ENCODE assay signal across 1 cellular context in the genomic region with DNA sequence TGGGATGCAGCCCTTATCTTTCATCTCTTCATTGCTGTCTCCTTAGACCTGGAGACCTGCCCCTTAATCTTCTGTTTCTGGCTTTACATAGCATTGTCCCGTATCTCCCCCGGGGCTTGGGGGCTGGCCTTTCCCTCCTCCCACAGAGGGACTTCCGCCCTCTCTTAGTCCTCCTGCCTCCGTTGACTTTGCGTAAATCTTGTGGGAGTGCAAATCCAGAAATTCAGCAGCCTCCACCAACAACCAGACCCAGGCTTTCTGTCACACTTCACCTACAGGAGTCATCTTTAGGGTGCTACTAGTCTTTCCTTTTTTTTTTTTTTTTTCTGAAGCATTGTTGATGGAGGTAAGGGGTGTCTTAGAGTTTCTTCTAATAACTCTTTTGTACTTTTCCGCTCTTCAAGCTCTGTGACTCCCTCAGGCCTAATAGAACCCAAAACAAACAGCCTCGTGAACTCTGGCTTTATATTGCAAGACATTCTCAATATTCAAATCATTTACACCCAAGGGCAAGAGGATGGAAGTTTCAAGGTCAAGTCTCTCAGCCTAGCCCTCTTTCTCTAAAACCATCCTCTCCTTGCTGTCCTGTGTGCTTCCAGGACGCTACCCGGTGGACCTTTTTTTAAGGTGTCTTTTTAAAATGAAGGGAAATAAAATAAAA.
TF ChIP-seq lines count a peak whose summit lies in the region.

No MANE protein-coding gene starts in this region.

TF ChIP-seq in K562, 482 proteins besides CTCF, POLR2A, EP300 and RAD21 (continued from another document and continues in another):
- TF ChIP-seq ZNF263 (CRISPR knock-in tag; IDR thresholded peaks at IDR 0.05; ENCODE audit: borderline replicate concordance), result peak; percentile 93
- TF ChIP-seq, protein P1, sequence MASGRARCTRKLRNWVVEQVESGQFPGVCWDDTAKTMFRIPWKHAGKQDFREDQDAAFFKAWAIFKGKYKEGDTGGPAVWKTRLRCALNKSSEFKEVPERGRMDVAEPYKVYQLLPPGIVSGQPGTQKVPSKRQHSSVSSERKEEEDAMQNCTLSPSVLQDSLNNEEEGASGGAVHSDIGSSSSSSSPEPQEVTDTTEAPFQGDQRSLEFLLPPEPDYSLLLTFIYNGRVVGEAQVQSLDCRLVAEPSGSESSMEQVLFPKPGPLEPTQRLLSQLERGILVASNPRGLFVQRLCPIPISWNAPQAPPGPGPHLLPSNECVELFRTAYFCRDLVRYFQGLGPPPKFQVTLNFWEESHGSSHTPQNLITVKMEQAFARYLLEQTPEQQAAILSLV (tag; IDR thresholded peaks at IDR 0.05), result no peak
- no peak for TF ChIP-seq SMARCC2 (IDR thresholded peaks at IDR 0.05; ENCODE audit: low read depth)
- TF ChIP-seq TFAM (CRISPR knock-in tag; conservative IDR thresholded peaks at IDR 0.05), result no peak
- TF ChIP-seq ZFP1 (CRISPR knock-in tag; IDR thresholded peaks at IDR 0.05), result no peak
- TF ChIP-seq SUPT5H (IDR thresholded peaks at IDR 0.05), result peak; percentile 45; the same call in 1 of the 2 replicates
- TF ChIP-seq SRSF9 (IDR thresholded peaks at IDR 0.05; ENCODE audit: borderline replicate concordance, low read depth, low read length), result no peak
- no peak for TF ChIP-seq PRMT5 (CRISPR knock-in tag; IDR thresholded peaks at IDR 0.05)
- TF ChIP-seq KLF1 (tag; IDR thresholded peaks at IDR 0.05), result no peak
- no peak for TF ChIP-seq CBFA2T2 (conservative IDR thresholded peaks at IDR 0.05)
- peak; percentile 83 for TF ChIP-seq ETV1 (tag; conservative IDR thresholded peaks at IDR 0.05; ENCODE audit: low read depth)
- no peak for TF ChIP-seq JUN (IDR thresholded peaks at IDR 0.05; ENCODE audit: borderline replicate concordance, low read depth, low read length)
- no peak for TF ChIP-seq JUN (CRISPR knock-in tag; IDR thresholded peaks at IDR 0.05; ENCODE audit: borderline replicate concordance)
- TF ChIP-seq MCM2 (IDR thresholded peaks at IDR 0.05; ENCODE audit: low read depth), result no peak
- TF ChIP-seq ZNF217 (CRISPR knock-in tag; IDR thresholded peaks at IDR 0.05), result no peak
- TF ChIP-seq, protein P2, sequence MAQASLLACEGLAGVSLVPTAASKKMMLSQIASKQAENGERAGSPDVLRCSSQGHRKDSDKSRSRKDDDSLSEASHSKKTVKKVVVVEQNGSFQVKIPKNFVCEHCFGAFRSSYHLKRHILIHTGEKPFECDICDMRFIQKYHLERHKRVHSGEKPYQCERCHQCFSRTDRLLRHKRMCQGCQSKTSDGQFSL (CRISPR knock-in tag; IDR thresholded peaks at IDR 0.05), result no peak
- TF ChIP-seq, protein P2 (tag; IDR thresholded peaks at IDR 0.05), result no peak
- TF ChIP-seq, protein P3, sequence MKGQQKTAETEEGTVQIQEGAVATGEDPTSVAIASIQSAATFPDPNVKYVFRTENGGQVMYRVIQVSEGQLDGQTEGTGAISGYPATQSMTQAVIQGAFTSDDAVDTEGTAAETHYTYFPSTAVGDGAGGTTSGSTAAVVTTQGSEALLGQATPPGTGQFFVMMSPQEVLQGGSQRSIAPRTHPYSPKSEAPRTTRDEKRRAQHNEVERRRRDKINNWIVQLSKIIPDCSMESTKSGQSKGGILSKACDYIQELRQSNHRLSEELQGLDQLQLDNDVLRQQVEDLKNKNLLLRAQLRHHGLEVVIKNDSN (CRISPR knock-in tag; IDR thresholded peaks at IDR 0.05), result no peak
- peak; percentile 80 for TF ChIP-seq DPF2 (IDR thresholded peaks at IDR 0.05)
- no peak for TF ChIP-seq SRSF3 (IDR thresholded peaks at IDR 0.05; ENCODE audit: insufficient read depth, low read length)
- no peak for TF ChIP-seq RBM22 (IDR thresholded peaks at IDR 0.05; ENCODE audit: low read depth, low read length, poor library complexity, severe bottlenecking)
- peak in 1 of 2 experiments; percentile 17; a peak in 1 of 4 replicates for TF ChIP-seq TRIM24 (IDR thresholded peaks at IDR 0.05)
- no peak for TF ChIP-seq TOE1 (IDR thresholded peaks at IDR 0.05; ENCODE audit: borderline replicate concordance)
- no peak for TF ChIP-seq TOE1 (CRISPR knock-in tag; IDR thresholded peaks at IDR 0.05; ENCODE audit: borderline replicate concordance, low read depth)
- TF ChIP-seq NR2C1 (IDR thresholded peaks at IDR 0.05), result no peak
- no peak for TF ChIP-seq NR2C1 (tag; IDR thresholded peaks at IDR 0.05)
- no peak for TF ChIP-seq CBX5 (IDR thresholded peaks at IDR 0.05; ENCODE audit: borderline replicate concordance, low read depth)
- no peak for TF ChIP-seq ZNF586 (CRISPR knock-in tag; conservative IDR thresholded peaks at IDR 0.05)
- no peak for TF ChIP-seq ZNF347 (CRISPR knock-in tag; IDR thresholded peaks at IDR 0.05; ENCODE audit: low read depth)
- TF ChIP-seq OTX1 (CRISPR knock-in tag; IDR thresholded peaks at IDR 0.05), result no peak
- TF ChIP-seq HIVEP1 (CRISPR knock-in tag; IDR thresholded peaks at IDR 0.05), result no peak
- TF ChIP-seq, protein P4, sequence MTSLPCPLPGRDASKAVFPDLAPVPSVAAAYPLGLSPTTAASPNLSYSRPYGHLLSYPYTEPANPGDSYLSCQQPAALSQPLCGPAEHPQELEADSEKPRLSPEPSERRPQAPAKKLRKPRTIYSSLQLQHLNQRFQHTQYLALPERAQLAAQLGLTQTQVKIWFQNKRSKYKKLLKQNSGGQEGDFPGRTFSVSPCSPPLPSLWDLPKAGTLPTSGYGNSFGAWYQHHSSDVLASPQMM (CRISPR knock-in tag; IDR thresholded peaks at IDR 0.05), result no peak
- TF ChIP-seq, protein P5, sequence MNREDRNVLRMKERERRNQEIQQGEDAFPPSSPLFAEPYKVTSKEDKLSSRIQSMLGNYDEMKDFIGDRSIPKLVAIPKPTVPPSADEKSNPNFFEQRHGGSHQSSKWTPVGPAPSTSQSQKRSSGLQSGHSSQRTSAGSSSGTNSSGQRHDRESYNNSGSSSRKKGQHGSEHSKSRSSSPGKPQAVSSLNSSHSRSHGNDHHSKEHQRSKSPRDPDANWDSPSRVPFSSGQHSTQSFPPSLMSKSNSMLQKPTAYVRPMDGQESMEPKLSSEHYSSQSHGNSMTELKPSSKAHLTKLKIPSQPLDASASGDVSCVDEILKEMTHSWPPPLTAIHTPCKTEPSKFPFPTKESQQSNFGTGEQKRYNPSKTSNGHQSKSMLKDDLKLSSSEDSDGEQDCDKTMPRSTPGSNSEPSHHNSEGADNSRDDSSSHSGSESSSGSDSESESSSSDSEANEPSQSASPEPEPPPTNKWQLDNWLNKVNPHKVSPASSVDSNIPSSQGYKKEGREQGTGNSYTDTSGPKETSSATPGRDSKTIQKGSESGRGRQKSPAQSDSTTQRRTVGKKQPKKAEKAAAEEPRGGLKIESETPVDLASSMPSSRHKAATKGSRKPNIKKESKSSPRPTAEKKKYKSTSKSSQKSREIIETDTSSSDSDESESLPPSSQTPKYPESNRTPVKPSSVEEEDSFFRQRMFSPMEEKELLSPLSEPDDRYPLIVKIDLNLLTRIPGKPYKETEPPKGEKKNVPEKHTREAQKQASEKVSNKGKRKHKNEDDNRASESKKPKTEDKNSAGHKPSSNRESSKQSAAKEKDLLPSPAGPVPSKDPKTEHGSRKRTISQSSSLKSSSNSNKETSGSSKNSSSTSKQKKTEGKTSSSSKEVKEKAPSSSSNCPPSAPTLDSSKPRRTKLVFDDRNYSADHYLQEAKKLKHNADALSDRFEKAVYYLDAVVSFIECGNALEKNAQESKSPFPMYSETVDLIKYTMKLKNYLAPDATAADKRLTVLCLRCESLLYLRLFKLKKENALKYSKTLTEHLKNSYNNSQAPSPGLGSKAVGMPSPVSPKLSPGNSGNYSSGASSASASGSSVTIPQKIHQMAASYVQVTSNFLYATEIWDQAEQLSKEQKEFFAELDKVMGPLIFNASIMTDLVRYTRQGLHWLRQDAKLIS (CRISPR knock-in tag; IDR thresholded peaks at IDR 0.05), result 0 out of 2 replicates have a peak, but pooled peaks have one; percentile 65
- no peak for TF ChIP-seq ZNF253 (CRISPR knock-in tag; conservative IDR thresholded peaks at IDR 0.05)
- peak; percentile 61; the same call in 1 of the 2 replicates for TF ChIP-seq GATA2 (CRISPR knock-in tag; IDR thresholded peaks at IDR 0.05)
- TF ChIP-seq ZBTB1 (CRISPR knock-in tag; IDR thresholded peaks at IDR 0.05; ENCODE audit: borderline replicate concordance, low read depth), result no peak
- TF ChIP-seq CXXC5 (CRISPR knock-in tag; IDR thresholded peaks at IDR 0.05), result peak; percentile 70
- no peak for TF ChIP-seq ZNF707 (CRISPR knock-in tag; conservative IDR thresholded peaks at IDR 0.05)
- TF ChIP-seq SP2 (IDR thresholded peaks at IDR 0.05; ENCODE audit: extremely low read depth, low read depth, low read length, poor library complexity, severe bottlenecking), result no peak
- TF ChIP-seq MTA1 (IDR thresholded peaks at IDR 0.05; ENCODE audit: borderline replicate concordance), result no peak
- no peak for TF ChIP-seq BRCA1 (IDR thresholded peaks at IDR 0.05)
- no peak for TF ChIP-seq BRCA1 (CRISPR knock-in tag; IDR thresholded peaks at IDR 0.05)
- TF ChIP-seq TAF7 (tag; IDR thresholded peaks at IDR 0.05), result no peak
- TF ChIP-seq RBM14 (IDR thresholded peaks at IDR 0.05; ENCODE audit: borderline replicate concordance, insufficient read depth, low read depth, low read length), result no peak
- no peak for TF ChIP-seq ZNF668 (CRISPR knock-in tag; IDR thresholded peaks at IDR 0.05)
- no peak for TF ChIP-seq CBX2 (IDR thresholded peaks at IDR 0.05; ENCODE audit: insufficient read depth, low read length, poor library complexity, severe bottlenecking)
- peak; percentile 47 for TF ChIP-seq RBBP5 (IDR thresholded peaks at IDR 0.05; ENCODE audit: borderline replicate concordance, insufficient read depth, low read length, poor library complexity, severe bottlenecking)
- peak; percentile 91 for TF ChIP-seq SPI1 (IDR thresholded peaks at IDR 0.05; ENCODE audit: borderline replicate concordance, low read depth, low read length)
- peak; percentile 47; the same call in 1 of the 2 replicates for TF ChIP-seq ATF7 (IDR thresholded peaks at IDR 0.05)
- TF ChIP-seq ADNP (tag; IDR thresholded peaks at IDR 0.05), result no peak
- TF ChIP-seq, protein P6, sequence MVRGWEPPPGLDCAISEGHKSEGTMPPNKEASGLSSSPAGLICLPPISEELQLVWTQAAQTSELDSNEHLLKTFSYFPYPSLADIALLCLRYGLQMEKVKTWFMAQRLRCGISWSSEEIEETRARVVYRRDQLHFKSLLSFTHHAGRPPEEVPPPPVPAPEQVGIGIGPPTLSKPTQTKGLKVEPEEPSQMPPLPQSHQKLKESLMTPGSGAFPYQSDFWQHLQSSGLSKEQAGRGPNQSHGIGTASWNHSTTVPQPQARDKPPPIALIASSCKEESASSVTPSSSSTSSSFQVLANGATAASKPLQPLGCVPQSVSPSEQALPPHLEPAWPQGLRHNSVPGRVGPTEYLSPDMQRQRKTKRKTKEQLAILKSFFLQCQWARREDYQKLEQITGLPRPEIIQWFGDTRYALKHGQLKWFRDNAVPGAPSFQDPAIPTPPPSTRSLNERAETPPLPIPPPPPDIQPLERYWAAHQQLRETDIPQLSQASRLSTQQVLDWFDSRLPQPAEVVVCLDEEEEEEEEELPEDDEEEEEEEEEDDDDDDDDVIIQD (CRISPR knock-in tag; IDR thresholded peaks at IDR 0.05), result no peak
- TF ChIP-seq, protein P7, sequence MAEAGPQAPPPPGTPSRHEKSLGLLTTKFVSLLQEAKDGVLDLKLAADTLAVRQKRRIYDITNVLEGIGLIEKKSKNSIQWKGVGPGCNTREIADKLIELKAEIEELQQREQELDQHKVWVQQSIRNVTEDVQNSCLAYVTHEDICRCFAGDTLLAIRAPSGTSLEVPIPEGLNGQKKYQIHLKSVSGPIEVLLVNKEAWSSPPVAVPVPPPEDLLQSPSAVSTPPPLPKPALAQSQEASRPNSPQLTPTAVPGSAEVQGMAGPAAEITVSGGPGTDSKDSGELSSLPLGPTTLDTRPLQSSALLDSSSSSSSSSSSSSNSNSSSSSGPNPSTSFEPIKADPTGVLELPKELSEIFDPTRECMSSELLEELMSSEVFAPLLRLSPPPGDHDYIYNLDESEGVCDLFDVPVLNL (CRISPR knock-in tag; IDR thresholded peaks at IDR 0.05; ENCODE audit: low read depth), result no peak
- no peak for TF ChIP-seq STAG1 (CRISPR knock-in tag; IDR thresholded peaks at IDR 0.05; ENCODE audit: borderline replicate concordance)
- no peak for TF ChIP-seq NR3C1 (CRISPR knock-in tag; IDR thresholded peaks at IDR 0.05)
- no peak for TF ChIP-seq SMAD3 (CRISPR knock-in tag; conservative IDR thresholded peaks at IDR 0.05)
- TF ChIP-seq, protein P8, sequence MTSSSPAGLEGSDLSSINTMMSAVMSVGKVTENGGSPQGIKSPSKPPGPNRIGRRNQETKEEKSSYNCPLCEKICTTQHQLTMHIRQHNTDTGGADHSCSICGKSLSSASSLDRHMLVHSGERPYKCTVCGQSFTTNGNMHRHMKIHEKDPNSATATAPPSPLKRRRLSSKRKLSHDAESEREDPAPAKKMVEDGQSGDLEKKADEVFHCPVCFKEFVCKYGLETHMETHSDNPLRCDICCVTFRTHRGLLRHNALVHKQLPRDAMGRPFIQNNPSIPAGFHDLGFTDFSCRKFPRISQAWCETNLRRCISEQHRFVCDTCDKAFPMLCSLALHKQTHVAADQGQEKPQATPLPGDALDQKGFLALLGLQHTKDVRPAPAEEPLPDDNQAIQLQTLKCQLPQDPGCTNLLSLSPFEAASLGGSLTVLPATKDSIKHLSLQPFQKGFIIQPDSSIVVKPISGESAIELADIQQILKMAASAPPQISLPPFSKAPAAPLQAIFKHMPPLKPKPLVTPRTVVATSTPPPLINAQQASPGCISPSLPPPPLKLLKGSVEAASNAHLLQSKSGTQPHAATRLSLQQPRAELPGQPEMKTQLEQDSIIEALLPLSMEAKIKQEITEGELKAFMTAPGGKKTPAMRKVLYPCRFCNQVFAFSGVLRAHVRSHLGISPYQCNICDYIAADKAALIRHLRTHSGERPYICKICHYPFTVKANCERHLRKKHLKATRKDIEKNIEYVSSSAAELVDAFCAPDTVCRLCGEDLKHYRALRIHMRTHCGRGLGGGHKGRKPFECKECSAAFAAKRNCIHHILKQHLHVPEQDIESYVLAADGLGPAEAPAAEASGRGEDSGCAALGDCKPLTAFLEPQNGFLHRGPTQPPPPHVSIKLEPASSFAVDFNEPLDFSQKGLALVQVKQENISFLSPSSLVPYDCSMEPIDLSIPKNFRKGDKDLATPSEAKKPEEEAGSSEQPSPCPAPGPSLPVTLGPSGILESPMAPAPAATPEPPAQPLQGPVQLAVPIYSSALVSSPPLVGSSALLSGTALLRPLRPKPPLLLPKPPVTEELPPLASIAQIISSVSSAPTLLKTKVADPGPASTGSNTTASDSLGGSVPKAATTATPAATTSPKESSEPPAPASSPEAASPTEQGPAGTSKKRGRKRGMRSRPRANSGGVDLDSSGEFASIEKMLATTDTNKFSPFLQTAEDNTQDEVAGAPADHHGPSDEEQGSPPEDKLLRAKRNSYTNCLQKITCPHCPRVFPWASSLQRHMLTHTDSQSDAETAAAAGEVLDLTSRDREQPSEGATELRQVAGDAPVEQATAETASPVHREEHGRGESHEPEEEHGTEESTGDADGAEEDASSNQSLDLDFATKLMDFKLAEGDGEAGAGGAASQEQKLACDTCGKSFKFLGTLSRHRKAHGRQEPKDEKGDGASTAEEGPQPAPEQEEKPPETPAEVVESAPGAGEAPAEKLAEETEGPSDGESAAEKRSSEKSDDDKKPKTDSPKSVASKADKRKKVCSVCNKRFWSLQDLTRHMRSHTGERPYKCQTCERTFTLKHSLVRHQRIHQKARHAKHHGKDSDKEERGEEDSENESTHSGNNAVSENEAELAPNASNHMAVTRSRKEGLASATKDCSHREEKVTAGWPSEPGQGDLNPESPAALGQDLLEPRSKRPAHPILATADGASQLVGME (CRISPR knock-in tag; IDR thresholded peaks at IDR 0.05), result no peak
- no peak for TF ChIP-seq ZNF184 (CRISPR knock-in tag; IDR thresholded peaks at IDR 0.05)
- no peak for TF ChIP-seq SMARCA5 (IDR thresholded peaks at IDR 0.05)
